8 cellular contexts compared by ENCODE assay signal in the genomic region with DNA sequence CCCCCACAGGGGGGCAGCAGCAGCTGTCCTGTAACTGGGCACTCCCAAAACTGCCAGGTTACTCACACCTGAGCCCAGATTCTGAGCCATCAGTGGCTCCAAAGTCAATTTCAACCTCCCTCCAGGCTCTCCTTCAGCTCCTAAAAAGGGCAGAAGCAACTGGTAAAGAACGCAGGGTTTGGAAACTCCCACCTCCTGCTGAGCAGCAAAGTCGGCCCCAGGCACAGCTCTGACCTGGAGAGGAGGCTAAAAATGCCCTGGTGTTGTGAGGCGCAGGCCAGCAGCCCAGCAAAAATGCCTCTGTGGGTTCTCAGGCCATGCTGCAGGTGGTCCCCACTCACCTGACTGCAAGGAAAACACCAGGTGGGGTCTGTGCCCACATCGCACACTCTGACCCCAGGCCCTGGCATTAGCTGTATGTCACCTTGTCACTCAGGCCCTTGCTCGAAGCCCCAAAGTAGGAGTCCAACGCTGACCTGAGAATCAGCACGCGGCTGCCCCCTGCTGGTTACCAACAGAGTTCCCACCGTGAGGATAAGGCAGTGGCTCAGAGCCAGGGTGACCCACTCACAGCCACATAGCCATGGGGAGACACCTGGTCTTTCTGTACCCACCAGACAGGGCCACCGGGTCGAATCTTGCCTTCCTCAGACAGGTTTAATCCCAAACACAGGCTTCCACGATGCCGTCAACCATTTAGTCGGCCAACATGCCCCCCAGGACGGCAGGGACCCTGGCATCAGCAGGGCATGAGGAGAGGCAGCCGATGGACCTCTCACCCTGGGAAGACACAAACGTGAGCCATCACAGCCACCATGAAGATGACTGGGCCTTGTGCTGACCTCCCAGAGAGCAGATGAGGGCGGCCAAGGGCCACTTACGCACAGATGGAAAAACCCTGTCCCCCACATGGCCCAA. TPM values are rescaled to one million over a fixed set of nuclear protein-coding genes. Genes with fewer than 3 reads are reported as not detected.
DNase-seq lines count a peak whose midpoint lies in the region; ATAC-seq and TF ChIP-seq lines count a peak whose summit lies in the region.

No MANE protein-coding gene starts in this region.

- peak overlapping the region; percentile 36 for H3K27ac ChIP-seq in psoas muscle

- H3K27me3 Mint-ChIP-seq in HFFc6 (ENCODE audit: insufficient read depth): peaks cover 10% of the 10 kb centered on the region
- H3K27me3 Mint-ChIP-seq in activated naive CD4-positive, alpha-beta T cell treated with anti-CD3 and anti-CD28 coated beads, Interleukin-2, amount 50 U/mL, for 24 hours: no peaks in the 10 kb centered on the region

- no peaks in the 10 kb centered on the region for H3K4me1 ChIP-seq in psoas muscle

- H3K27ac Mint-ChIP-seq in HFFc6: peak overlapping the region; percentile 24
- peak overlapping the region; percentile 72 for H3K27ac Mint-ChIP-seq in activated naive CD4-positive, alpha-beta T cell treated with anti-CD3 and anti-CD28 coated beads, Interleukin-2, amount 50 U/mL, for 24 hours

- no peak overlapping the region for H3K4me3 Mint-ChIP-seq in HFFc6
- H3K4me3 Mint-ChIP-seq in activated naive CD4-positive, alpha-beta T cell treated with anti-CD3 and anti-CD28 coated beads, Interleukin-2, amount 50 U/mL, for 24 hours: no peak overlapping the region

- no peaks in the 10 kb centered on the region for H3K9me3 ChIP-seq in psoas muscle

- ATAC-seq in Right ventricle myocardium inferior (peak; percentile 63), psoas muscle (peak; percentile 66 to 74 (median 70)), HG03460 (IDR thresholded peaks at IDR 0.05; ENCODE audit: unreplicated experiment) (no peak), GM19467 (IDR thresholded peaks at IDR 0.05; ENCODE audit: unreplicated experiment) (no peak)

- intact Hi-C loops in Right ventricle myocardium inferior (cut with DNase I): loop anchor here (10.0 kb wide), 1 partner anchor 608 kb away; no protein-coding TSS in a partner anchor
- intact Hi-C loops in psoas muscle (cut with DNase I): no loop called here

- peaks cover 0 to 57% of the 10 kb centered on the region in 2 donors for H3K36me3 ChIP-seq in psoas muscle (ENCODE audit: insufficient read depth in 1 of 2, low read depth in 1 of 2)

- H3K36me3 Mint-ChIP-seq in HFFc6 (ENCODE audit: low read depth): peaks cover 12% of the 10 kb centered on the region
- H3K36me3 Mint-ChIP-seq in activated naive CD4-positive, alpha-beta T cell treated with anti-CD3 and anti-CD28 coated beads, Interleukin-2, amount 50 U/mL, for 24 hours: peaks cover 7% of the 10 kb centered on the region

- H3K9me3 Mint-ChIP-seq in HFFc6: no peaks in the 10 kb centered on the region
- H3K9me3 Mint-ChIP-seq in activated naive CD4-positive, alpha-beta T cell treated with anti-CD3 and anti-CD28 coated beads, Interleukin-2, amount 50 U/mL, for 24 hours: no peaks in the 10 kb centered on the region

- H3K4me1 Mint-ChIP-seq in HFFc6 (ENCODE audit: low read depth): no peaks in the 10 kb centered on the region; the same call in 1 of the 2 replicates
- H3K4me1 Mint-ChIP-seq in activated naive CD4-positive, alpha-beta T cell treated with anti-CD3 and anti-CD28 coated beads, Interleukin-2, amount 50 U/mL, for 24 hours: peaks cover 11% of the 10 kb centered on the region

- TF ChIP-seq CTCF in HFFc6 (IDR thresholded peaks at IDR 0.05): peak; percentile 92
- TF ChIP-seq CTCF in psoas muscle (IDR thresholded peaks at IDR 0.05): peak; percentile 75

- WGBS in psoas muscle, 3 donors: 49 to 59% (median 51%) methylated on average over 19 of the region's 19 CpGs

- no peaks in the 10 kb centered on the region for H3K27me3 ChIP-seq in psoas muscle (ENCODE audit: insufficient read depth in 3 of 3, low read length in 2 of 3)

- DNase-seq in CD1c-positive myeloid dendritic cell (ENCODE audit: extremely low spot score) (peak; percentile 69), HFFc6 (peak; percentile 48), SK-N-DZ (ENCODE audit: low spot score) (peak; percentile 60), Right ventricle myocardium inferior (ENCODE audit: missing footprints) (peak; percentile 90), psoas muscle (peak; percentile 81 to 92)

- H3K4me3 ChIP-seq in psoas muscle: no peak overlapping the region

RNA-seq across cellular contexts. Expression of a gene that starts 11.1 kb away (rescaled TPM):
- 10 to 100 TPM; 50.9 to 72.1 (median 56.0) TPM for total RNA-seq in HFFc6 (2021; fragmentation: NEBNext Ultra II Directional; extraction: Animal tissue kit (Norgen Biotek cat#: 25700))
- 30.7 and 33.7 TPM in 2 replicates for polyA plus RNA-seq in SK-N-DZ (2014; cell fraction: cytosol; rRNA removed)
- 20.4 and 33.4 TPM in 2 replicates for polyA plus RNA-seq in SK-N-DZ (2014; cell fraction: nucleus; rRNA removed)
- total RNA-seq in Right ventricle myocardium inferior (20.1 TPM), psoas muscle (10 to 100 TPM; 13.1 to 23.2 (median 18.5) TPM)
- polyA plus RNA-seq in psoas muscle: 10 to 100 TPM; 17.1 to 28.6 (median 17.2) TPM

RNA-seq across cellular contexts. Expression of a gene that starts 27.6 kb away (rescaled TPM):
- total RNA-seq in HFFc6 (2021; fragmentation: NEBNext Ultra II Directional; extraction: Animal tissue kit (Norgen Biotek cat#: 25700)): 1 to 10 TPM; 3.4 to 7.9 (median 4.2) TPM
- polyA plus RNA-seq in SK-N-DZ (2014; cell fraction: cytosol; rRNA removed): 2.9 TPM in 2 replicates
- polyA plus RNA-seq in SK-N-DZ (2014; cell fraction: nucleus; rRNA removed): 2.4 and 3.1 TPM in 2 replicates
- total RNA-seq in Right ventricle myocardium inferior: 265 TPM
- 1 to 10 TPM in 1 of 4 donors, under 1 TPM in 3; 0.27 to 1.1 (median 0.77) TPM for total RNA-seq in psoas muscle
- polyA plus RNA-seq in psoas muscle: under 1 TPM; 0.60 to 0.69 (median 0.66) TPM

RNA-seq across cellular contexts. Expression of a gene that starts 56.5 kb away (rescaled TPM):
- 10 to 100 TPM; 60.1 to 69.2 (median 64.8) TPM for total RNA-seq in HFFc6 (2021; fragmentation: NEBNext Ultra II Directional; extraction: Animal tissue kit (Norgen Biotek cat#: 25700))
- polyA plus RNA-seq in SK-N-DZ (2014; cell fraction: cytosol; rRNA removed): 13.8 and 15.9 TPM in 2 replicates
- 32.8 and 41.7 TPM in 2 replicates for polyA plus RNA-seq in SK-N-DZ (2014; cell fraction: nucleus; rRNA removed)
- total RNA-seq in Right ventricle myocardium inferior: 16.2 TPM
- total RNA-seq in psoas muscle: 10 to 100 TPM in 2 of 4 donors, 1 to 10 TPM in 2; 7.3 to 12.2 (median 9.2) TPM
- 10 to 100 TPM; 10.3 to 14.5 (median 13.2) TPM for polyA plus RNA-seq in psoas muscle

Comparison
In these comparisons a context has a peak if more than half of its experiments do, and no peak if none do; other contexts are left out.
1. ATAC-seq: peak in Right ventricle myocardium inferior (single experiment) and psoas muscle (4 of 4); none in HG03460 (single experiment) and GM19467 (single experiment).
2. RNA of a gene that starts 27.6 kb away (total RNA-seq): 265 TPM in Right ventricle myocardium inferior (single experiment); 3.4 to 7.9 TPM in HFFc6 and 0.27 to 1.1 TPM in psoas muscle; every median in the first group is over 10 times any median in the second.
3. Peak in every context shown above with its lines, with median percentiles within 50 percentile points of each other: DNase-seq.